ENCODE assay signal across 21 cellular contexts in genomic region chr12:12028668-12029402, GRCh38. TPM values are rescaled to one million over a fixed set of nuclear protein-coding genes. Genes with fewer than 3 reads are reported as not detected.
A peak's percentile ranks its signal among the peaks of the same experiment; 100 is the strongest.
DNase-seq lines count a peak whose midpoint lies in the region; FAIRE-seq and TF ChIP-seq lines count a peak whose summit lies in the region.
"Had no signal": no experiment of that assay in that cellular context is flagged by ENCODE, and none has a peak within 500 bp of the region (broad histone marks: within the 10 kb centered on the region; RNA-seq: fewer than 3 reads in every experiment).

No MANE protein-coding gene starts in this region.

- no peak overlapping the region for H3K4me3 Mint-ChIP-seq in activated CD4-positive, alpha-beta memory T cell treated with anti-CD3 and anti-CD28 coated beads for 36 hours
- H3K4me3 Mint-ChIP-seq in activated CD4-positive, alpha-beta memory T cell treated with anti-CD3 and anti-CD28 coated beads, Interleukin-2, amount 10 ng/mL, durations not matched to agents 7 days and 5 days = no peak overlapping the region
- no peak overlapping the region for H3K4me3 Mint-ChIP-seq in dendritic cell treated with granulocyte-macrophage colony-stimulating factor and Interleukin-4, amounts not matched to agents 40 ng/mL and 50 ng/mL, for 4 days
- H3K4me3 Mint-ChIP-seq: CD14-positive monocyte, HFFc6 had no signal

- H3K36me3 ChIP-seq in GM06990 (ENCODE audit: control insufficient read depth, insufficient read depth, low read length) = no peaks in the 10 kb centered on the region
- peaks cover 4% of the 10 kb centered on the region for H3K36me3 ChIP-seq in OCI-LY3 (replicated peaks; ENCODE audit: low read depth, low read length)

- peak overlapping the region; percentile 82 for H3K27ac Mint-ChIP-seq in activated CD4-positive, alpha-beta memory T cell treated with anti-CD3 and anti-CD28 coated beads for 36 hours
- no peak overlapping the region for H3K27ac Mint-ChIP-seq in activated CD4-positive, alpha-beta memory T cell treated with anti-CD3 and anti-CD28 coated beads, Interleukin-2, amount 10 ng/mL, durations not matched to agents 7 days and 5 days
- peak overlapping the region; percentile 8 for H3K27ac Mint-ChIP-seq in dendritic cell treated with granulocyte-macrophage colony-stimulating factor and Interleukin-4, amounts not matched to agents 40 ng/mL and 50 ng/mL, for 4 days
- H3K27ac Mint-ChIP-seq: CD14-positive monocyte, HFFc6 had no signal

- H3K9me3 Mint-ChIP-seq in activated CD4-positive, alpha-beta memory T cell treated with anti-CD3 and anti-CD28 coated beads for 36 hours = peaks cover 14% of the 10 kb centered on the region
- peaks cover 12% of the 10 kb centered on the region for H3K9me3 Mint-ChIP-seq in activated CD4-positive, alpha-beta memory T cell treated with anti-CD3 and anti-CD28 coated beads, Interleukin-2, amount 10 ng/mL, durations not matched to agents 7 days and 5 days
- H3K9me3 Mint-ChIP-seq in dendritic cell treated with granulocyte-macrophage colony-stimulating factor and Interleukin-4, amounts not matched to agents 40 ng/mL and 50 ng/mL, for 4 days = no peaks in the 10 kb centered on the region

- H3K4me1 Mint-ChIP-seq in activated CD4-positive, alpha-beta memory T cell treated with anti-CD3 and anti-CD28 coated beads for 36 hours (ENCODE audit: low read depth) = peaks cover 78% of the 10 kb centered on the region
- peaks cover 46% of the 10 kb centered on the region for H3K4me1 Mint-ChIP-seq in activated CD4-positive, alpha-beta memory T cell treated with anti-CD3 and anti-CD28 coated beads, Interleukin-2, amount 10 ng/mL, durations not matched to agents 7 days and 5 days
- H3K4me1 Mint-ChIP-seq in dendritic cell treated with granulocyte-macrophage colony-stimulating factor and Interleukin-4, amounts not matched to agents 40 ng/mL and 50 ng/mL, for 4 days (ENCODE audit: low read depth) = peaks cover 87% of the 10 kb centered on the region

- peaks cover 73% of the 10 kb centered on the region for H3K4me1 ChIP-seq in OCI-LY3 (ENCODE audit: low read length)

- no peak overlapping the region for H3K4me3 ChIP-seq in GM06990 (replicated peaks; ENCODE audit: low read depth, low read length)
- H3K4me3 ChIP-seq in OCI-LY3 (ENCODE audit: low read length) = no peak overlapping the region

- H3K9me3 ChIP-seq in OCI-LY3 (ENCODE audit: insufficient read depth, low read length) = peaks cover 7% of the 10 kb centered on the region; the same call in 1 of the 2 replicates

- CTCF ChIA-PET in activated CD4-positive, alpha-beta memory T cell treated with anti-CD3 and anti-CD28 coated beads for 36 hours (lab: Charles Lee) = interaction anchor here (2.2 kb wide), 1 partner anchor 21 kb away, joined by 6 read pairs; no protein-coding TSS in a partner anchor
- CTCF ChIA-PET in activated CD4-positive, alpha-beta memory T cell treated with anti-CD3 and anti-CD28 coated beads, Interleukin-2, amount 10 ng/mL, durations not matched to agents 7 days and 5 days (lab: Charles Lee) = no interaction called here

- H3K27ac ChIP-seq in OCI-LY3 (ENCODE audit: low read length) = 0 out of 2 replicates have a peak overlapping the region, but pooled peaks have one; percentile 3

- H3K36me3 Mint-ChIP-seq in activated CD4-positive, alpha-beta memory T cell treated with anti-CD3 and anti-CD28 coated beads for 36 hours = peaks cover 11% of the 10 kb centered on the region
- H3K36me3 Mint-ChIP-seq in activated CD4-positive, alpha-beta memory T cell treated with anti-CD3 and anti-CD28 coated beads, Interleukin-2, amount 10 ng/mL, durations not matched to agents 7 days and 5 days (ENCODE audit: low read depth) = peaks cover 19% of the 10 kb centered on the region
- H3K36me3 Mint-ChIP-seq in dendritic cell treated with granulocyte-macrophage colony-stimulating factor and Interleukin-4, amounts not matched to agents 40 ng/mL and 50 ng/mL, for 4 days (ENCODE audit: low read depth) = no peaks in the 10 kb centered on the region
- H3K36me3 Mint-ChIP-seq: CD14-positive monocyte had no signal

- no peak for FAIRE-seq in D721Med (lab: Jason Lieb, UNC)
- FAIRE-seq: H1, HTR-8/SVneo had no signal

- H2AFZ ChIP-seq in OCI-LY3 (ENCODE audit: low read depth, low read length) = no peak overlapping the region

- H3K27me3 ChIP-seq in GM06990 (replicated peaks; ENCODE audit: control insufficient read depth, insufficient read depth, low read length) (no peaks in the 10 kb centered on the region), OCI-LY3 (ENCODE audit: low read depth, low read length) (no peaks in the 10 kb centered on the region)

- no peaks in the 10 kb centered on the region for H3K79me2 ChIP-seq in OCI-LY3 (ENCODE audit: low read length)

- intact Hi-C loops in activated CD4-positive, alpha-beta memory T cell treated with anti-CD3 and anti-CD28 coated beads for 36 hours (cut with micrococcal nuclease) = no loop called here
- intact Hi-C loops in dendritic cell treated with granulocyte-macrophage colony-stimulating factor and Interleukin-4, amounts not matched to agents 40 ng/mL and 50 ng/mL, for 4 days (cut with micrococcal nuclease) = no loop called here

- peak; percentile 47 for DNase-seq in activated CD4-positive, alpha-beta memory T cell treated with anti-CD3 and anti-CD28 coated beads for 36 hours
- DNase-seq in activated CD4-positive, alpha-beta memory T cell treated with anti-CD3 and anti-CD28 coated beads, Interleukin-2, amount 10 ng/mL, durations not matched to agents 7 days and 5 days = no peak
- DNase-seq in GM06990 (ENCODE audit: extremely low read depth, insufficient read length) = peak; percentile 19
- no peak for DNase-seq in 8988T
- DNase-seq in activated CD4-positive, CD25-positive, alpha-beta regulatory T cell (lab: John Stamatoyannopoulos, UW) = no peak
- no peak for DNase-seq in D721Med (ENCODE audit: insufficient read length, low spot score)
- DNase-seq: DMS79, HFFc6, NCI-H1092 treated with DMSO at 0.1 percent for 48 hours, NCI-H1694 treated with DMSO at 0.1 percent for 48 hours, NCI-H446 treated with DMSO at 0.1 percent for 48 hours, NCI-H82, RPMI8226 had no signal

- H3K9ac ChIP-seq in OCI-LY3 (ENCODE audit: low read length) = no peak overlapping the region; the same call in 1 of the 2 replicates

- H3K27me3 Mint-ChIP-seq in activated CD4-positive, alpha-beta memory T cell treated with anti-CD3 and anti-CD28 coated beads for 36 hours = no peaks in the 10 kb centered on the region
- no peaks in the 10 kb centered on the region for H3K27me3 Mint-ChIP-seq in activated CD4-positive, alpha-beta memory T cell treated with anti-CD3 and anti-CD28 coated beads, Interleukin-2, amount 10 ng/mL, durations not matched to agents 7 days and 5 days
- H3K27me3 Mint-ChIP-seq in dendritic cell treated with granulocyte-macrophage colony-stimulating factor and Interleukin-4, amounts not matched to agents 40 ng/mL and 50 ng/mL, for 4 days = peaks cover 2% of the 10 kb centered on the region

- TF ChIP-seq CTCF in GM06990 (IDR thresholded peaks at IDR 0.05; ENCODE audit: insufficient read depth, low read length, poor library complexity, severe bottlenecking) (no peak), OCI-LY3 (IDR thresholded peaks at IDR 0.05; ENCODE audit: low read depth, low read length) (no peak), D721Med (IDR thresholded peaks at IDR 0.05; ENCODE audit: insufficient read depth, missing control alignments) (no peak)

- H4K20me1 ChIP-seq in OCI-LY3 (ENCODE audit: insufficient read depth, low read length) = no peaks in the 10 kb centered on the region

- H3K4me2 ChIP-seq in OCI-LY3 (ENCODE audit: low read length) = peak overlapping the region; percentile 32

- POLR2A ChIA-PET in activated CD4-positive, alpha-beta memory T cell treated with anti-CD3 and anti-CD28 coated beads for 36 hours (lab: Charles Lee) = interaction anchor here (0.9 to 1.0 kb wide), 2 partner anchors 19 to 194 kb away, joined by 3 to 6 read pairs; no protein-coding TSS in a partner anchor
- POLR2A ChIA-PET in activated CD4-positive, alpha-beta memory T cell treated with anti-CD3 and anti-CD28 coated beads, Interleukin-2, amount 10 ng/mL, durations not matched to agents 7 days and 5 days (lab: Charles Lee) = interaction anchor here (1.3 kb wide), 1 partner anchor 328 kb away, joined by 3 read pairs; the partner anchor contains the start of gene BORCS5

RNA-seq across cellular contexts. Expression of gene BCL2L14, which starts 41.9 kb away (rescaled TPM):
- total RNA-seq in activated CD4-positive, alpha-beta memory T cell treated with anti-CD3 and anti-CD28 coated beads for 36 hours = 10 to 100 TPM; 11.5 to 12.7 TPM
- total RNA-seq in activated CD4-positive, alpha-beta memory T cell treated with anti-CD3 and anti-CD28 coated beads, Interleukin-2, amount 10 ng/mL, durations not matched to agents 7 days and 5 days = 10 to 100 TPM; 13.0 to 13.9 TPM
- total RNA-seq: A673, G401, HFFc6, OCI-LY7 had no signal

Comparison
In these comparisons a context has a peak if more than half of its experiments do, and no peak if none do; other contexts are left out.
1. DNase-seq: peak in activated CD4-positive, alpha-beta memory T cell treated with anti-CD3 and anti-CD28 coated beads for 36 hours (single experiment) and GM06990 (single experiment); none in activated CD4-positive, alpha-beta memory T cell treated with anti-CD3 and anti-CD28 coated beads, Interleukin-2, amount 10 ng/mL, durations not matched to agents 7 days and 5 days (single experiment), 8988T (single experiment), activated CD4-positive, CD25-positive, alpha-beta regulatory T cell (0 of 4) and D721Med (single experiment).